In genomic region chr2:191740016-191740419, GRCh38 we compare ENCODE assay signal across 8 cellular contexts.
DNase-seq lines count a peak whose midpoint lies in the region; ATAC-seq and TF ChIP-seq lines count a peak whose summit lies in the region.

No MANE protein-coding gene starts in this region.

- ATAC-seq in GM21526 (IDR thresholded peaks at IDR 0.05; ENCODE audit: low FRiP score, unreplicated experiment) = peak; percentile 95
- peak; percentile 97 for ATAC-seq in activated naive CD8-positive, alpha-beta T cell treated with anti-CD3 and anti-CD28 coated beads, Interleukin-2, amount 50 U/mL, for 24 hours

- H3K36me3 Mint-ChIP-seq in activated naive CD8-positive, alpha-beta T cell treated with anti-CD3 and anti-CD28 coated beads, Interleukin-2, amount 50 U/mL, for 24 hours (ENCODE audit: low read depth) = no peaks in the 10 kb centered on the region

- no peaks in the 10 kb centered on the region for H3K9me3 Mint-ChIP-seq in activated naive CD8-positive, alpha-beta T cell treated with anti-CD3 and anti-CD28 coated beads, Interleukin-2, amount 50 U/mL, for 24 hours

- peak overlapping the region; percentile 2 for H3K4me3 Mint-ChIP-seq in activated naive CD8-positive, alpha-beta T cell treated with anti-CD3 and anti-CD28 coated beads, Interleukin-2, amount 50 U/mL, for 24 hours

- H3K27me3 Mint-ChIP-seq in activated naive CD8-positive, alpha-beta T cell treated with anti-CD3 and anti-CD28 coated beads, Interleukin-2, amount 50 U/mL, for 24 hours = peaks cover 14% of the 10 kb centered on the region

- DNase-seq in GM10266 (ENCODE audit: extremely low spot score) (peak; percentile 67), LHCN-M2 (ENCODE audit: low read depth) (peak; percentile 76), NCI-H226 (no peak), retina (no peak), NCI-H774 (lab: John Stamatoyannopoulos, UW) (no peak)
- DNase-seq in activated naive CD8-positive, alpha-beta T cell treated with anti-CD3 and anti-CD28 coated beads, Interleukin-2, amount 50 U/mL, for 24 hours = peak; percentile 11
- DNase-seq in effector CD8-positive, alpha-beta T cell (lab: John Stamatoyannopoulos, UW) = no peak

- peak overlapping the region; percentile 83 for H3K27ac Mint-ChIP-seq in activated naive CD8-positive, alpha-beta T cell treated with anti-CD3 and anti-CD28 coated beads, Interleukin-2, amount 50 U/mL, for 24 hours

- H3K4me1 Mint-ChIP-seq in activated naive CD8-positive, alpha-beta T cell treated with anti-CD3 and anti-CD28 coated beads, Interleukin-2, amount 50 U/mL, for 24 hours = peaks cover 14% of the 10 kb centered on the region

- no peak for TF ChIP-seq CTCF in GM10266 (IDR thresholded peaks at IDR 0.05; ENCODE audit: control insufficient read depth, insufficient read depth, low read depth, missing control alignments)

Comparison
In these comparisons a context has a peak if more than half of its experiments do, and no peak if none do; other contexts are left out.
1. DNase-seq: peak in GM10266 (single experiment), LHCN-M2 (single experiment) and activated naive CD8-positive, alpha-beta T cell treated with anti-CD3 and anti-CD28 coated beads, Interleukin-2, amount 50 U/mL, for 24 hours (single experiment); none in NCI-H226 (single experiment), retina (single experiment), NCI-H774 (single experiment) and effector CD8-positive, alpha-beta T cell (single experiment).